Comparison of ENCODE assay signal across 1 cellular context in the genomic region with DNA sequence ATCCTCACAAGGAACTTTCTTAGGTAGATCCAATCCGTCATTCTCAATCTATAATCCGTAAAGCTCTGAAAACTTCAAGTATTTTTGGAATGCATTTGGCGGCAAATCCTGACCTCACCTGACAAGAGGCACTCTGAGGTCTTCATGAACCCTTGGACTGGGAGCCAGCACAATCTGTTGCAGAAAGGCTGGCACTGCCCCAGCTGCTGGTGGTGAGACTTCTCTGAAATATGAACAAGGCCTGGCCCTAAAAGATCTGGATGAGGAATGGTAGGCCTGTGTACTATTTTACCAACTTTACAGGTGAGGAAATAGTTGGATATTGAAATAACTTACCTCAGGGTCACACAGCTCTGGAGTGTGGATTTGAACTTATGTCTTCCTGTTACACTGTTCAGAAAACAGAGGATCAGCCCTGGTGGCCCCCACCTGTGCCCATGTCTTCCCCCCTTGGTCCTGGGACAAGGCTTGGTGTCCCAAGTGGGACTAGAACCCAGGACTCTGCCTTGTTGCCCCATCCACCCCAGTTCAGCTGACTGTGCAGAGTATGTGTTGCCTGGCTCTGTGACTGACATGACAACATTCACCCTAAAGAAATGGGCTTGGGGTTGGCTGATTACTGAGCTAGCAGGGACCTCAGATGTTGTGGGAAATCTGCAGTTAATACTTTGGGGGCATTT.
TF ChIP-seq lines count a peak whose summit lies in the region.

No MANE protein-coding gene starts in this region.

TF ChIP-seq in H1, 55 proteins besides CTCF, POLR2A, EP300 and RAD21:
- no peak for TF ChIP-seq JUND (IDR thresholded peaks at IDR 0.05; ENCODE audit: low read length)
- no peak for TF ChIP-seq SUZ12 (IDR thresholded peaks at IDR 0.05; ENCODE audit: low read length)
- TF ChIP-seq CREB1 (IDR thresholded peaks at IDR 0.05): no peak
- no peak for TF ChIP-seq E2F6 (IDR thresholded peaks at IDR 0.05)
- no peak for TF ChIP-seq ASH2L (IDR thresholded peaks at IDR 0.05; ENCODE audit: low read length)
- TF ChIP-seq CBX8 (IDR thresholded peaks at IDR 0.05; ENCODE audit: borderline replicate concordance, low read depth, low read length): no peak
- no peak for TF ChIP-seq CTBP2 (IDR thresholded peaks at IDR 0.05; ENCODE audit: borderline replicate concordance, insufficient read depth, insufficient read length, low read length)
- no peak for TF ChIP-seq POU5F1 (IDR thresholded peaks at IDR 0.05; ENCODE audit: low read depth, low read length)
- no peak for TF ChIP-seq HDAC6 (IDR thresholded peaks at IDR 0.05; ENCODE audit: low read depth, low read length)
- TF ChIP-seq JUN (IDR thresholded peaks at IDR 0.05; ENCODE audit: low read depth, low read length): no peak
- TF ChIP-seq CHD7 (IDR thresholded peaks at IDR 0.05; ENCODE audit: insufficient replicate concordance, low read length): no peak
- TF ChIP-seq CBX5 (IDR thresholded peaks at IDR 0.05; ENCODE audit: low read depth, low read length): no peak
- TF ChIP-seq TBP (IDR thresholded peaks at IDR 0.05; ENCODE audit: low read depth, low read length): no peak
- TF ChIP-seq SAP30 (IDR thresholded peaks at IDR 0.05; ENCODE audit: insufficient read depth, insufficient replicate concordance, low read length): no peak
